ENCODE assay signal across 1 cellular context in genomic region chr17:48037036-48037881, GRCh38.
TF ChIP-seq lines count a peak whose summit lies in the region.

Gene COPZ2, minus strand, starts transcription at chr17:48037797. Its CDS starts 20 bp downstream, at chr17:48037777.

TF ChIP-seq in HepG2, 621 proteins besides CTCF, POLR2A, EP300 and RAD21 (continued from another document and continues in another):
- TF ChIP-seq AFF4 (CRISPR knock-in tag; IDR thresholded peaks at IDR 0.05) (no peak), ZNF12 (CRISPR knock-in tag; IDR thresholded peaks at IDR 0.05) (no peak), BRF2 (CRISPR knock-in tag; IDR thresholded peaks at IDR 0.05) (no peak), NFE2 (CRISPR knock-in tag; IDR thresholded peaks at IDR 0.05) (no peak), TFE3 (CRISPR knock-in tag; IDR thresholded peaks at IDR 0.05) (no peak), GTF2F1 (IDR thresholded peaks at IDR 0.05; ENCODE audit: low read length) (no peak), RARA (CRISPR knock-in tag; IDR thresholded peaks at IDR 0.05) (no peak), THAP9 (CRISPR knock-in tag; IDR thresholded peaks at IDR 0.05; ENCODE audit: borderline replicate concordance) (peak; percentile 78), ARNT (IDR thresholded peaks at IDR 0.05) (no peak), ARID5B (CRISPR knock-in tag; IDR thresholded peaks at IDR 0.05) (no peak; the same call in 1 of the 2 replicates), ZNF619 (CRISPR knock-in tag; IDR thresholded peaks at IDR 0.05) (no peak), ZNF317 (CRISPR knock-in tag; IDR thresholded peaks at IDR 0.05) (0 out of 2 replicates have a peak, but pooled peaks have one; percentile 59), ZNF792 (CRISPR knock-in tag; IDR thresholded peaks at IDR 0.05) (no peak), NBN (conservative IDR thresholded peaks at IDR 0.05) (no peak), GMEB1 (CRISPR knock-in tag; IDR thresholded peaks at IDR 0.05; ENCODE audit: borderline replicate concordance) (0 out of 2 replicates have a peak, but pooled peaks have one; percentile 44), FOXO1 (CRISPR knock-in tag; IDR thresholded peaks at IDR 0.05) (no peak), EZH2 (conservative IDR thresholded peaks at IDR 0.05; ENCODE audit: low read depth, low read length) (no peak), ZNF672 (CRISPR knock-in tag; IDR thresholded peaks at IDR 0.05) (no peak), IKZF4 (CRISPR knock-in tag; IDR thresholded peaks at IDR 0.05; ENCODE audit: borderline replicate concordance, low read depth, not compliant biosample characterization) (peak; percentile 46), ZNF574 (CRISPR knock-in tag; IDR thresholded peaks at IDR 0.05) (peak; percentile 44; the same call in 1 of the 2 replicates), SNAPC5 (CRISPR knock-in tag; IDR thresholded peaks at IDR 0.05; ENCODE audit: borderline replicate concordance) (no peak), TOE1 (CRISPR knock-in tag; IDR thresholded peaks at IDR 0.05) (no peak), SMC3 (IDR thresholded peaks at IDR 0.05; ENCODE audit: low read length) (peak; percentile 5; the same call in 1 of the 2 replicates), ZZZ3 (CRISPR knock-in tag; IDR thresholded peaks at IDR 0.05; ENCODE audit: borderline replicate concordance) (no peak), NFKB2 (CRISPR knock-in tag; IDR thresholded peaks at IDR 0.05; ENCODE audit: borderline replicate concordance) (peak; percentile 86; the same call in 1 of the 2 replicates), MTA1 (CRISPR knock-in tag; IDR thresholded peaks at IDR 0.05; ENCODE audit: borderline replicate concordance) (peak; percentile 29; the same call in 1 of the 2 replicates), MEIS1 (CRISPR knock-in tag; IDR thresholded peaks at IDR 0.05; ENCODE audit: borderline replicate concordance) (no peak), PBX3 (CRISPR knock-in tag; IDR thresholded peaks at IDR 0.05; ENCODE audit: borderline replicate concordance) (no peak), ATF5 (CRISPR knock-in tag; IDR thresholded peaks at IDR 0.05; ENCODE audit: low read depth) (no peak)
